ENCODE assay signal across 12 cellular contexts in genomic region chr17:1493291-1493980, GRCh38. TPM values are rescaled to one million over a fixed set of nuclear protein-coding genes. Genes with fewer than 3 reads are reported as not detected.
DNase-seq lines count a peak whose midpoint lies in the region; ATAC-seq, FAIRE-seq and TF ChIP-seq lines count a peak whose summit lies in the region.
"Had no signal": no experiment of that assay in that cellular context is flagged by ENCODE, and none has a peak within 500 bp of the region (broad histone marks: within the 10 kb centered on the region; RNA-seq: fewer than 3 reads in every experiment).

No MANE protein-coding gene starts in this region.

- ATAC-seq in gastrocnemius medialis (no peak), GM18907 (IDR thresholded peaks at IDR 0.05; ENCODE audit: unreplicated experiment) (no peak), GM18870 (IDR thresholded peaks at IDR 0.05; ENCODE audit: unreplicated experiment) (no peak)

- TF ChIP-seq POLR2A in gastrocnemius medialis (IDR thresholded peaks at IDR 0.05): no peak

- peaks cover 0 to 33% (median 4%) of the 10 kb centered on the region in 3 donors for H3K36me3 Mint-ChIP-seq in CD8-positive, alpha-beta memory T cell
- H3K36me3 Mint-ChIP-seq in activated T-helper 1 cell treated with anti-CD3 and anti-CD28 coated beads, Interleukin-12 subunit alpha, Interleukin-12 subunit beta, Interleukin-2, Interleukin-4 antibody, amounts not matched to agents 30 ng/mL and 10 ng/mL and 1 ng/mL, durations not matched to agents 14 hours and 24 hours and 36 hours (ENCODE audit: low read depth): peaks cover 2% of the 10 kb centered on the region
- H3K36me3 Mint-ChIP-seq: activated CD4-positive, alpha-beta memory T cell treated with anti-CD3 and anti-CD28 coated beads for 36 hours had no signal

- TF ChIP-seq CTCF in kidney (IDR thresholded peaks at IDR 0.05; ENCODE audit: borderline replicate concordance, extremely low read depth, insufficient read depth) (no peak), gastrocnemius medialis (IDR thresholded peaks at IDR 0.05 in 4 of 5, conservative IDR thresholded peaks at IDR 0.05 in 1 of 5) (no peak)

- H3K27me3 Mint-ChIP-seq in CD8-positive, alpha-beta memory T cell: no peaks in the 10 kb centered on the region
- H3K27me3 Mint-ChIP-seq in activated T-helper 1 cell treated with anti-CD3 and anti-CD28 coated beads, Interleukin-12 subunit alpha, Interleukin-12 subunit beta, Interleukin-2, Interleukin-4 antibody, amounts not matched to agents 30 ng/mL and 10 ng/mL and 1 ng/mL, durations not matched to agents 14 hours and 24 hours and 36 hours (ENCODE audit: insufficient read depth): peaks cover 5% of the 10 kb centered on the region
- H3K27me3 Mint-ChIP-seq: activated CD4-positive, alpha-beta memory T cell treated with anti-CD3 and anti-CD28 coated beads for 36 hours had no signal

- peak overlapping the region in 5 of 8 donors; percentile 40 to 73 (median 58) for H3K27ac Mint-ChIP-seq in CD8-positive, alpha-beta memory T cell
- H3K27ac Mint-ChIP-seq in activated T-helper 1 cell treated with anti-CD3 and anti-CD28 coated beads, Interleukin-12 subunit alpha, Interleukin-12 subunit beta, Interleukin-2, Interleukin-4 antibody, amounts not matched to agents 30 ng/mL and 10 ng/mL and 1 ng/mL, durations not matched to agents 14 hours and 24 hours and 36 hours: peak overlapping the region; percentile 44
- H3K27ac Mint-ChIP-seq: activated CD4-positive, alpha-beta memory T cell treated with anti-CD3 and anti-CD28 coated beads for 36 hours had no signal

- H3K36me3 ChIP-seq in CD8-positive, alpha-beta memory T cell (ENCODE audit: insufficient read depth, low read length): peaks cover 14% of the 10 kb centered on the region
- peaks cover 0 to 17% of the 10 kb centered on the region in 2 donors for H3K36me3 ChIP-seq in kidney (ENCODE audit: control insufficient read depth in 1 of 2, insufficient read depth in 2 of 2, low read length in 2 of 2)
- H3K36me3 ChIP-seq in gastrocnemius medialis: peaks cover 0 to 23% of the 10 kb centered on the region in 2 donors

- intact Hi-C loops in activated T-helper 1 cell treated with anti-CD3 and anti-CD28 coated beads, Interleukin-12 subunit alpha, Interleukin-12 subunit beta, Interleukin-2, Interleukin-4 antibody, amounts not matched to agents 30 ng/mL and 10 ng/mL and 1 ng/mL, durations not matched to agents 14 hours and 24 hours and 36 hours (cut with micrococcal nuclease): no loop called here
- intact Hi-C loops in kidney (cut with DNase I) (no loop called here), gastrocnemius medialis (cut with DNase I; ENCODE audit: low total_unique reads) (no loop called here)

- peaks cover 28% of the 10 kb centered on the region for H3K4me1 ChIP-seq in CD8-positive, alpha-beta memory T cell (ENCODE audit: insufficient read depth, low read length)
- H3K4me1 ChIP-seq in kidney (ENCODE audit: control insufficient read depth in 1 of 2, insufficient read depth in 1 of 2, low read depth in 1 of 2, low read length in 2 of 2) (peaks cover 0 to 33% of the 10 kb centered on the region in 2 donors), gastrocnemius medialis (peaks cover 51 to 61% of the 10 kb centered on the region in 2 donors)

- no peaks in the 10 kb centered on the region for H3K9me3 ChIP-seq in CD8-positive, alpha-beta memory T cell (ENCODE audit: low read length)
- no peaks in the 10 kb centered on the region for H3K9me3 ChIP-seq in kidney (ENCODE audit: control insufficient read depth in 1 of 2, low read length in 2 of 2)
- no peaks in the 10 kb centered on the region for H3K9me3 ChIP-seq in gastrocnemius medialis
- H3K9me3 ChIP-seq: HAP-1 had no signal

- peak overlapping the region in 6 of 7 donors; percentile 5 to 83 (median 57) for H3K4me3 Mint-ChIP-seq in CD8-positive, alpha-beta memory T cell
- peak overlapping the region; percentile 40 for H3K4me3 Mint-ChIP-seq in activated T-helper 1 cell treated with anti-CD3 and anti-CD28 coated beads, Interleukin-12 subunit alpha, Interleukin-12 subunit beta, Interleukin-2, Interleukin-4 antibody, amounts not matched to agents 30 ng/mL and 10 ng/mL and 1 ng/mL, durations not matched to agents 14 hours and 24 hours and 36 hours

- H3K4me3 ChIP-seq in CD8-positive, alpha-beta memory T cell (ENCODE audit: low read length): no peak overlapping the region
- peak overlapping the region in 1 of 2 donors; percentile 58 for H3K4me3 ChIP-seq in kidney (ENCODE audit: low read length in 2 of 2)
- H3K4me3 ChIP-seq in gastrocnemius medialis: peak overlapping the region in 2 of 4 donors; percentile 65 to 73
- H3K4me3 ChIP-seq: HAP-1 had no signal

- no peak overlapping the region for H3K9ac ChIP-seq in kidney (ENCODE audit: low read length in 2 of 2)

- CTCF ChIA-PET in CD8-positive, alpha-beta memory T cell (lab: Charles Lee): interaction anchor here (1.8 kb wide), 1 partner anchor 128 kb away, joined by 7 read pairs; no protein-coding TSS in a partner anchor

- peaks cover 10 to 32% (median 17%) of the 10 kb centered on the region in 3 donors for H3K4me1 Mint-ChIP-seq in CD8-positive, alpha-beta memory T cell
- H3K4me1 Mint-ChIP-seq in activated T-helper 1 cell treated with anti-CD3 and anti-CD28 coated beads, Interleukin-12 subunit alpha, Interleukin-12 subunit beta, Interleukin-2, Interleukin-4 antibody, amounts not matched to agents 30 ng/mL and 10 ng/mL and 1 ng/mL, durations not matched to agents 14 hours and 24 hours and 36 hours (ENCODE audit: low read depth): peaks cover 16% of the 10 kb centered on the region

- H3K27ac ChIP-seq in CD8-positive, alpha-beta memory T cell (ENCODE audit: low read depth, low read length): no peak overlapping the region
- H3K27ac ChIP-seq in kidney (ENCODE audit: low read depth in 2 of 2, low read length in 2 of 2) (peak overlapping the region; percentile 47 to 71), gastrocnemius medialis (peak overlapping the region; percentile 78 to 87 (median 84))

- no peak for FAIRE-seq in kidney (lab: Jason Lieb, UNC)

- H3K27me3 ChIP-seq in CD8-positive, alpha-beta memory T cell (ENCODE audit: insufficient read depth, low read length, poor library complexity, severe bottlenecking): no peaks in the 10 kb centered on the region
- no peaks in the 10 kb centered on the region for H3K27me3 ChIP-seq in gastrocnemius medialis

- POLR2A ChIA-PET in CD8-positive, alpha-beta memory T cell (lab: Charles Lee): interaction anchor here (1.7 kb wide), 1 partner anchor 12 kb away, joined by 4 read pairs; no protein-coding TSS in a partner anchor

- in situ Hi-C loops in gastrocnemius medialis (cut with MboI; ENCODE audit: low sequenced_read_pairs in 4 of 4): no loop called here

- DNase-seq in CD8-positive, alpha-beta memory T cell: no peak
- DNase-seq in activated T-helper 1 cell treated with anti-CD3 and anti-CD28 coated beads, Interleukin-12 subunit alpha, Interleukin-12 subunit beta, Interleukin-2, Interleukin-4 antibody, amounts not matched to agents 30 ng/mL and 10 ng/mL and 1 ng/mL, durations not matched to agents 14 hours and 24 hours and 36 hours (ENCODE audit: low spot score): no peak
- no peak for DNase-seq in kidney
- no peak for DNase-seq in gastrocnemius medialis
- no peak for DNase-seq in retina
- no peak for DNase-seq in ureter (ENCODE audit: low spot score)
- DNase-seq: activated CD4-positive, alpha-beta memory T cell treated with anti-CD3 and anti-CD28 coated beads for 36 hours; caudate nucleus; NCI-H146 had no signal

- H3K9me3 Mint-ChIP-seq in CD8-positive, alpha-beta memory T cell: no peaks in the 10 kb centered on the region
- no peaks in the 10 kb centered on the region for H3K9me3 Mint-ChIP-seq in activated T-helper 1 cell treated with anti-CD3 and anti-CD28 coated beads, Interleukin-12 subunit alpha, Interleukin-12 subunit beta, Interleukin-2, Interleukin-4 antibody, amounts not matched to agents 30 ng/mL and 10 ng/mL and 1 ng/mL, durations not matched to agents 14 hours and 24 hours and 36 hours
- H3K9me3 Mint-ChIP-seq: activated CD4-positive, alpha-beta memory T cell treated with anti-CD3 and anti-CD28 coated beads for 36 hours had no signal

RNA-seq across cellular contexts. Expression of gene MYO1C, which starts 0.9 kb away (rescaled TPM):
- 10 to 100 TPM; 36.6 to 36.9 TPM for total RNA-seq in CD8-positive, alpha-beta memory T cell
- 5.7 TPM for polyA plus RNA-seq in CD8-positive, alpha-beta memory T cell
- 31.1 and 44.0 TPM in 2 replicates for total RNA-seq in activated T-helper 1 cell treated with anti-CD3 and anti-CD28 coated beads, Interleukin-12 subunit alpha, Interleukin-12 subunit beta, Interleukin-2, Interleukin-4 antibody, amounts not matched to agents 30 ng/mL and 10 ng/mL and 1 ng/mL, durations not matched to agents 14 hours and 24 hours and 36 hours
- total RNA-seq in kidney: 225 TPM
- polyA plus RNA-seq in kidney (ENCODE audit: insufficient read depth, low read depth, low replicate concordance): 62.7 TPM
- total RNA-seq in gastrocnemius medialis: 10 to 100 TPM; 24.8 to 76.6 (median 58.6) TPM
- 243 TPM for total RNA-seq in ureter

RNA-seq across cellular contexts. Expression of gene INPP5K, which starts 23.0 kb away (rescaled TPM):
- total RNA-seq in CD8-positive, alpha-beta memory T cell: 10 to 100 TPM; 29.5 to 31.9 TPM
- polyA plus RNA-seq in CD8-positive, alpha-beta memory T cell: 80.2 TPM
- total RNA-seq in activated T-helper 1 cell treated with anti-CD3 and anti-CD28 coated beads, Interleukin-12 subunit alpha, Interleukin-12 subunit beta, Interleukin-2, Interleukin-4 antibody, amounts not matched to agents 30 ng/mL and 10 ng/mL and 1 ng/mL, durations not matched to agents 14 hours and 24 hours and 36 hours: 23.9 and 24.7 TPM in 2 replicates
- total RNA-seq in kidney: 46.2 TPM
- polyA plus RNA-seq in kidney (ENCODE audit: insufficient read depth, low read depth, low replicate concordance): 36.1 TPM
- 100 to 1,000 TPM; 102 to 196 (median 114) TPM for total RNA-seq in gastrocnemius medialis
- total RNA-seq in ureter: 50.7 TPM

RNA-seq across cellular contexts. Expression of gene CRK, which starts 37.4 kb away (rescaled TPM):
- 10 to 100 TPM; 25.3 to 28.8 TPM for total RNA-seq in CD8-positive, alpha-beta memory T cell
- polyA plus RNA-seq in CD8-positive, alpha-beta memory T cell: 24.6 TPM
- total RNA-seq in activated T-helper 1 cell treated with anti-CD3 and anti-CD28 coated beads, Interleukin-12 subunit alpha, Interleukin-12 subunit beta, Interleukin-2, Interleukin-4 antibody, amounts not matched to agents 30 ng/mL and 10 ng/mL and 1 ng/mL, durations not matched to agents 14 hours and 24 hours and 36 hours: 19.8 and 24.2 TPM in 2 replicates
- 61.3 TPM for total RNA-seq in kidney
- polyA plus RNA-seq in kidney (ENCODE audit: insufficient read depth, low read depth, low replicate concordance): 26.8 TPM
- 10 to 100 TPM; 48.6 to 64.6 (median 56.7) TPM for total RNA-seq in gastrocnemius medialis
- 49.6 TPM for total RNA-seq in ureter
